8 cellular contexts compared by ENCODE assay signal in the genomic region with DNA sequence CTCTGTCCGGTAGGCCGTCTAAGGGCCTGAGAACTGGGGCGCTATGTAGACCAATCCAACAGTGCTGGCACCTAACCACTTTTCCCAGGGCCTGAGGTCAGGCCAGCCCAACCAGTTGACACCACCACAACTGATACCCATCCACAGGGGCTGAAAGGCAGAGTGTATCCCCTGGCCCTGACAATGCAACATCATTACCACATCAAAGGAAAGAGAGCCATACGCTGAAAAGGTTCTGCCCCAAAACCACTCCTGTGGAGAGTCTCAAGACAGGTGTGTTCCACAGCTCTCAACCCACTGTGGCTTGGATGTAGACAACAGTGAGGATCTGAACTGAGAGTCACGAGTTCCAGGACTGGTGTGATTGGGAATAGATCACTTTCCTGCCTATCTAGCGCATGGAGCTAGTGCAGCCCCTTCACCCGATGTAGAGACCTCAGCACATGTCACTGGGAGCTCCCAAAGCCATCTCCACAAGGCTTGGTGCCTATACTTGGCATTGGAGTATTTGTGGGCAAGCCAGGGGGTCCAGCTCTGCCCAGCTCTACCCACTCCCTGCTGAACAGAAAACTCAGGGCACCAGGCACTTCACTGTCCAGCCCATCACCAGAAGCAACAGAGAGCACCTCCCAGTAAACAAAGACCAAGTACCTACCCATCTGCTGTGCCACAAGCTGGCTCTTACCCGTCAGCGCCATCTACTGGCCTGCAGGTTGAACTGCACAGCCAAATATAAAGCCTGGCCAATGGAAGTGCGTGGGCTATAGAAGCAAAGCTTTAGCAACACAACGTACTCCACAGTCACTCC.
DNase-seq lines count a peak whose midpoint lies in the region; ATAC-seq and TF ChIP-seq lines count a peak whose summit lies in the region.

No MANE protein-coding gene starts in this region.

- DNase-seq in AG09319 (ENCODE audit: extremely low read depth, low read depth) (peak; percentile 7), NCI-H748 (lab: John Stamatoyannopoulos, UW; ENCODE audit: unreplicated experiment) (peak; percentile 53), activated T-cell treated with anti-CD3 and anti-CD28 coated beads for 1 hour (ENCODE audit: low read depth) (peak; percentile 21), glomerular visceral epithelial cell (ENCODE audit: extremely low spot score) (peak; percentile 69), sigmoid colon (no peak)
- DNase-seq in effector memory CD4-positive, alpha-beta T cell = no peak

- H3K27ac ChIP-seq in sigmoid colon = no peak overlapping the region
- no peak overlapping the region for H3K27ac ChIP-seq in effector memory CD4-positive, alpha-beta T cell (ENCODE audit: insufficient read depth, low read length, poor library complexity, severe bottlenecking)

- TF ChIP-seq POLR2A in sigmoid colon (IDR thresholded peaks at IDR 0.05) = no peak

- intact Hi-C loops in sigmoid colon (cut with DNase I) = no loop called here

- no peaks in the 10 kb centered on the region for H3K4me1 ChIP-seq in sigmoid colon
- no peaks in the 10 kb centered on the region for H3K4me1 ChIP-seq in effector memory CD4-positive, alpha-beta T cell (ENCODE audit: control insufficient read depth, insufficient read depth, low read length, poor library complexity, severe bottlenecking)

- WGBS in sigmoid colon, 2 donors = 54 to 57% methylated on average over 11 of the region's 11 CpGs

- peak; percentile 74 for TF ChIP-seq CTCF in AG09319 (IDR thresholded peaks at IDR 0.05; ENCODE audit: low read depth, low read length)
- TF ChIP-seq CTCF in sigmoid colon (IDR thresholded peaks at IDR 0.05) = peak in 3 of 4 experiments; percentile 38 to 58 (median 54)

- ATAC-seq in GM19043 (IDR thresholded peaks at IDR 0.05; ENCODE audit: low read depth, unreplicated experiment) (peak; percentile 53), HG03571 (IDR thresholded peaks at IDR 0.05; ENCODE audit: unreplicated experiment) (no peak)

- no peaks in the 10 kb centered on the region for H3K9me3 ChIP-seq in sigmoid colon
- H3K9me3 ChIP-seq in effector memory CD4-positive, alpha-beta T cell (ENCODE audit: control insufficient read depth, low read length) = no peaks in the 10 kb centered on the region

- no peaks in the 10 kb centered on the region for H3K36me3 ChIP-seq in sigmoid colon
- no peaks in the 10 kb centered on the region for H3K36me3 ChIP-seq in effector memory CD4-positive, alpha-beta T cell (ENCODE audit: control insufficient read depth, insufficient read depth, low read length)

- no peaks in the 10 kb centered on the region for H3K27me3 ChIP-seq in sigmoid colon
- H3K27me3 ChIP-seq in effector memory CD4-positive, alpha-beta T cell (replicated peaks; ENCODE audit: control insufficient read depth, insufficient read depth, low read length, poor library complexity, severe bottlenecking) = no peaks in the 10 kb centered on the region

- no peak overlapping the region for H3K4me3 ChIP-seq in sigmoid colon
- no peak overlapping the region for H3K4me3 ChIP-seq in effector memory CD4-positive, alpha-beta T cell (ENCODE audit: insufficient read depth, low read depth, low read length, poor library complexity, severe bottlenecking)

- no peak for TF ChIP-seq EP300 in sigmoid colon (IDR thresholded peaks at IDR 0.05)

Comparison
In these comparisons a context has a peak if more than half of its experiments do, and no peak if none do; other contexts are left out.
1. DNase-seq: peak in AG09319 (single experiment), NCI-H748 (single experiment), activated T-cell treated with anti-CD3 and anti-CD28 coated beads for 1 hour (single experiment) and glomerular visceral epithelial cell (single experiment); none in sigmoid colon (single experiment) and effector memory CD4-positive, alpha-beta T cell (0 of 3).